Comparison of ENCODE assay signal across 16 cellular contexts in genomic region chr1:200429221-200429751, GRCh38. TPM values are rescaled to one million over a fixed set of nuclear protein-coding genes. Genes with fewer than 3 reads are reported as not detected.
A peak's percentile ranks its signal among the peaks of the same experiment; 100 is the strongest.
DNase-seq lines count a peak whose midpoint lies in the region; ATAC-seq and TF ChIP-seq lines count a peak whose summit lies in the region.
"Had no signal": no experiment of that assay in that cellular context is flagged by ENCODE, and none has a peak within 500 bp of the region (broad histone marks: within the 10 kb centered on the region; RNA-seq: fewer than 3 reads in every experiment).

No MANE protein-coding gene starts in this region.

- H3K9ac ChIP-seq in colonic mucosa (ENCODE audit: low read depth in 2 of 2, low read length in 2 of 2): no peak overlapping the region

- intact Hi-C loops in MCF 10A (cut with micrococcal nuclease) (no loop called here), breast epithelium (cut with DNase I; ENCODE audit: low total_unique reads) (no loop called here), colonic mucosa (cut with DNase I) (no loop called here)

- H3K4me1 ChIP-seq in breast epithelium (no peaks in the 10 kb centered on the region), thoracic aorta (ENCODE audit: control insufficient read depth in 1 of 2, low read depth in 2 of 2) (peaks cover 4 to 13% of the 10 kb centered on the region in 2 donors), colonic mucosa (no peaks in the 10 kb centered on the region)
- H3K4me1 ChIP-seq: pancreas had no signal

- H3K27ac Mint-ChIP-seq in MCF 10A (ENCODE audit: low read depth, unreplicated experiment): peak overlapping the region; percentile 14
- H3K27ac Mint-ChIP-seq: dendritic cell treated with granulocyte-macrophage colony-stimulating factor and Interleukin-4, amounts not matched to agents 40 ng/mL and 50 ng/mL, for 4 days had no signal

- no peak for DNase-seq in MCF 10A (ENCODE audit: unreplicated experiment)
- no peak for DNase-seq in breast epithelium (ENCODE audit: low spot score in 2 of 2)
- DNase-seq in RPMI7951 (ENCODE audit: low read depth): peak; percentile 77
- DNase-seq in fibroblast of mammary gland (ENCODE audit: low read depth): peak; percentile 70
- no peak for DNase-seq in thoracic aorta (ENCODE audit: low spot score)
- no peak for DNase-seq in activated naive CD4-positive, alpha-beta T cell treated with anti-CD3 and anti-CD28 coated beads, Interleukin-2, amount 50 U/mL, for 16 hours
- no peak for DNase-seq in NCI-H2107 (lab: John Stamatoyannopoulos, UW)
- DNase-seq in colonic mucosa: no peak
- DNase-seq: activated naive CD4-positive, alpha-beta T cell treated with Interleukin-2 at 50 U/mL for 16 hours; NCI-H1694; pancreas; SIG-M5; stimulated activated CD4-positive, alpha-beta T cell treated with anti-CD3 and anti-CD28 coated beads, Interleukin-15, amount 100 ng/mL, for 24 hours; trophoblast cell had no signal

- ATAC-seq in thoracic aorta (ENCODE audit: insufficient number of reproducible peaks, low FRiP score, low read depth): peak; percentile 77
- ATAC-seq: GM23338 had no signal

- TF ChIP-seq CTCF in MCF 10A (IDR thresholded peaks at IDR 0.05; ENCODE audit: unreplicated experiment) (no peak), breast epithelium (IDR thresholded peaks at IDR 0.05) (no peak), fibroblast of mammary gland (conservative IDR thresholded peaks at IDR 0.05; ENCODE audit: control insufficient read depth, insufficient read depth, low read depth, low read length) (no peak), thoracic aorta (IDR thresholded peaks at IDR 0.05) (no peak), colonic mucosa (IDR thresholded peaks at IDR 0.05) (no peak)

- no TSS peak for BruUV-seq in MCF 10A (replicated peaks; lab: Mats Ljungman, UMichigan)

- H3K27me3 Mint-ChIP-seq in MCF 10A (ENCODE audit: insufficient read depth, unreplicated experiment): no peaks in the 10 kb centered on the region
- H3K27me3 Mint-ChIP-seq: dendritic cell treated with granulocyte-macrophage colony-stimulating factor and Interleukin-4, amounts not matched to agents 40 ng/mL and 50 ng/mL, for 4 days had no signal

- POLR2A ChIA-PET in MCF 10A (lab: Yijun Ruan, JAX): interaction anchor here (0.8 kb wide), 1 partner anchor 57 kb away, joined by 3 read pairs; no protein-coding TSS in a partner anchor

- H3K27me3 ChIP-seq in breast epithelium (no peaks in the 10 kb centered on the region), thoracic aorta (replicated peaks; ENCODE audit: insufficient read depth) (no peaks in the 10 kb centered on the region), colonic mucosa (no peaks in the 10 kb centered on the region)
- H3K27me3 ChIP-seq: pancreas had no signal

- H3K9me3 ChIP-seq in breast epithelium (no peaks in the 10 kb centered on the region), thoracic aorta (no peaks in the 10 kb centered on the region), colonic mucosa (no peaks in the 10 kb centered on the region)
- H3K9me3 ChIP-seq: pancreas had no signal

- no peaks in the 10 kb centered on the region for H3K36me3 Mint-ChIP-seq in MCF 10A (ENCODE audit: insufficient read depth, unreplicated experiment)

- H3K36me3 ChIP-seq in breast epithelium (no peaks in the 10 kb centered on the region), thoracic aorta (no peaks in the 10 kb centered on the region), colonic mucosa (no peaks in the 10 kb centered on the region)
- H3K36me3 ChIP-seq: pancreas had no signal

- peaks cover 6% of the 10 kb centered on the region for H3K4me1 Mint-ChIP-seq in MCF 10A (ENCODE audit: insufficient read depth, unreplicated experiment)
- H3K4me1 Mint-ChIP-seq: GM23338 had no signal

- no peak for TF ChIP-seq POLR2A in breast epithelium (IDR thresholded peaks at IDR 0.05)

- CTCF ChIA-PET in MCF 10A (lab: Yijun Ruan, JAX): interaction anchor here (0.6 to 1.2 kb wide), 4 partner anchors 34 to 745 kb away, joined by 3 to 4 read pairs (median 3); no protein-coding TSS in a partner anchor

- H3K27ac ChIP-seq in breast epithelium (no peak overlapping the region), thoracic aorta (peak overlapping the region in 1 of 2 donors; percentile 42), colonic mucosa (no peak overlapping the region)
- H3K27ac ChIP-seq: pancreas had no signal

- H3K4me3 Mint-ChIP-seq in MCF 10A (ENCODE audit: unreplicated experiment): no peak overlapping the region
- H3K4me3 Mint-ChIP-seq: dendritic cell treated with granulocyte-macrophage colony-stimulating factor and Interleukin-4, amounts not matched to agents 40 ng/mL and 50 ng/mL, for 4 days; GM23338 had no signal

- H3K9me3 Mint-ChIP-seq in MCF 10A (ENCODE audit: unreplicated experiment): no peaks in the 10 kb centered on the region
- H3K9me3 Mint-ChIP-seq: dendritic cell treated with granulocyte-macrophage colony-stimulating factor and Interleukin-4, amounts not matched to agents 40 ng/mL and 50 ng/mL, for 4 days; GM23338 had no signal

- no peak overlapping the region for H3K4me3 ChIP-seq in breast epithelium
- no peak overlapping the region for H3K4me3 ChIP-seq in fibroblast of mammary gland (ENCODE audit: control insufficient read depth, low read depth, low read length)
- no peak overlapping the region for H3K4me3 ChIP-seq in thoracic aorta
- no peak overlapping the region for H3K4me3 ChIP-seq in colonic mucosa
- H3K4me3 ChIP-seq: GM23338, pancreas had no signal

RNA-seq across cellular contexts. Expression of gene ZNF281, which starts 19.4 kb away (rescaled TPM):
- total RNA-seq in MCF 10A (2022) (22.3 and 24.8 TPM in 2 replicates), breast epithelium (10 to 100 TPM; 11.0 to 25.6 (median 16.1) TPM), thoracic aorta (10 to 100 TPM in 1 of 2 donors, 1 to 10 TPM in 1; 6.5 to 15.7 TPM), colonic mucosa (10 to 100 TPM in 1 of 2 donors, 1 to 10 TPM in 1; 8.5 to 11.8 TPM)
- total RNA-seq in RPMI7951 (2014; rRNA removed; shearing (Covaris generic)): 11.0 and 15.7 TPM in 2 replicates

Comparison
In these comparisons a context has a peak if more than half of its experiments do, and no peak if none do; other contexts are left out.
1. DNase-seq: peak in RPMI7951 (single experiment) and fibroblast of mammary gland (single experiment); none in MCF 10A (single experiment), breast epithelium (0 of 2), thoracic aorta (single experiment), activated naive CD4-positive, alpha-beta T cell treated with anti-CD3 and anti-CD28 coated beads, Interleukin-2, amount 50 U/mL, for 16 hours (single experiment), NCI-H2107 (single experiment) and colonic mucosa (single experiment).